Comparison of ENCODE assay signal across 2 cellular contexts in the genomic region with DNA sequence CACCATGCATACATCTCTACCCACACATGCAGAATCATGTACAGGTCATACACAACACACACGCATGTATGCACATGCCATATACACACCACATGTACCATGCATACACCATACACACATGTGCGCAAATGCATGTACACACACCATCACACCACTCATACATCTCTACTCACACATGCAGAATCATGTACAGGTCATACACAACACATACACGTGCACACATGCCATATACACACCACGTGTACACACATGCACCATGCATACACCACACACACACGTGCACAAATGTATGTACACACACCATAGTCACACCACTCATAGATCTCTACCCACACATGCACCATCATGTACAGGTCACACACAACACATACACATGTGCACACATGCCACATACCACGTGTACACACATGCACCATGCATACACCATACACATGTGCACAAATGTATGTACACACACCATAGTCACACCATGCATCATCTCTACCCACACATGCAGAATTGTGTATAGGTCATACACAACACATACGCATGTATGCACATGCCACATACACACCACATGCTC.
TF ChIP-seq lines count a peak whose summit lies in the region.

No MANE protein-coding gene starts in this region.

TF ChIP-seq in GM12891, 5 proteins besides CTCF, POLR2A, EP300 and RAD21:
- TF ChIP-seq POU2F2 (IDR thresholded peaks at IDR 0.05; ENCODE audit: low read depth, low read length) = no peak
- no peak for TF ChIP-seq POLR2AphosphoS5 (IDR thresholded peaks at IDR 0.05; ENCODE audit: low read depth, low read length)
- TF ChIP-seq PAX5 (IDR thresholded peaks at IDR 0.05; ENCODE audit: insufficient read depth, low read length, severe bottlenecking) = no peak
- no peak for TF ChIP-seq TAF1 (IDR thresholded peaks at IDR 0.05; ENCODE audit: low read depth, low read length)
- TF ChIP-seq SPI1 (IDR thresholded peaks at IDR 0.05; ENCODE audit: low read depth, low read length) = no peak

TF ChIP-seq in K562, 482 proteins besides CTCF, POLR2A, EP300 and RAD21:
- TF ChIP-seq, protein P1, sequence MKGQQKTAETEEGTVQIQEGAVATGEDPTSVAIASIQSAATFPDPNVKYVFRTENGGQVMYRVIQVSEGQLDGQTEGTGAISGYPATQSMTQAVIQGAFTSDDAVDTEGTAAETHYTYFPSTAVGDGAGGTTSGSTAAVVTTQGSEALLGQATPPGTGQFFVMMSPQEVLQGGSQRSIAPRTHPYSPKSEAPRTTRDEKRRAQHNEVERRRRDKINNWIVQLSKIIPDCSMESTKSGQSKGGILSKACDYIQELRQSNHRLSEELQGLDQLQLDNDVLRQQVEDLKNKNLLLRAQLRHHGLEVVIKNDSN (CRISPR knock-in tag; IDR thresholded peaks at IDR 0.05) = 0 out of 2 replicates have a peak, but pooled peaks have one; percentile 5
- TF ChIP-seq, protein P2, sequence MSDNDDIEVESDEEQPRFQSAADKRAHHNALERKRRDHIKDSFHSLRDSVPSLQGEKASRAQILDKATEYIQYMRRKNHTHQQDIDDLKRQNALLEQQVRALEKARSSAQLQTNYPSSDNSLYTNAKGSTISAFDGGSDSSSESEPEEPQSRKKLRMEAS (CRISPR knock-in tag; IDR thresholded peaks at IDR 0.05) = peak; percentile 68
- no peak for TF ChIP-seq CCAR2 (IDR thresholded peaks at IDR 0.05; ENCODE audit: low read depth, low read length)
- no peak for TF ChIP-seq CEBPG (CRISPR knock-in tag; IDR thresholded peaks at IDR 0.05)
- TF ChIP-seq CEBPG (tag; conservative IDR thresholded peaks at IDR 0.05 in 1 of 2, IDR thresholded peaks at IDR 0.05 in 1 of 2) = no peak
- no peak for TF ChIP-seq POLR2G (IDR thresholded peaks at IDR 0.05; ENCODE audit: low read depth, low read length)
- TF ChIP-seq ZNF707 (CRISPR knock-in tag; conservative IDR thresholded peaks at IDR 0.05) = no peak
- peak in 1 of 2 experiments; percentile 93; a peak in 2 of 4 replicates for TF ChIP-seq KDM1A (IDR thresholded peaks at IDR 0.05)
